Comparison of ENCODE assay signal across 9 cellular contexts in genomic region chr17:31510273-31511175, GRCh38.
DNase-seq lines count a peak whose midpoint lies in the region; ATAC-seq, FAIRE-seq and TF ChIP-seq lines count a peak whose summit lies in the region.
"Had no signal": no experiment of that assay in that cellular context is flagged by ENCODE, and none has a peak within 500 bp of the region (broad histone marks: within the 10 kb centered on the region; RNA-seq: fewer than 3 reads in every experiment).

No MANE protein-coding gene starts in this region.

- no peak for TF ChIP-seq POLR2A in heart left ventricle (IDR thresholded peaks at IDR 0.05)

- ATAC-seq in heart left ventricle (peak; percentile 88 to 94 (median 91)), GM18520 (IDR thresholded peaks at IDR 0.05; ENCODE audit: unreplicated experiment) (no peak), GM21515 (IDR thresholded peaks at IDR 0.05; ENCODE audit: unreplicated experiment) (no peak)

- H3K27me3 ChIP-seq in heart left ventricle: no peaks in the 10 kb centered on the region
- H3K27me3 ChIP-seq: tibial artery had no signal

- FAIRE-seq in GM19239 (lab: Jason Lieb, UNC): peak; percentile 56

- H3K9me3 ChIP-seq in heart left ventricle: no peaks in the 10 kb centered on the region
- H3K9me3 ChIP-seq: tibial artery had no signal

- intact Hi-C loops in heart left ventricle (cut with DNase I): loop anchor here in 1 of 10 donors (10.0 kb wide), 1 partner anchor 46 kb away; no protein-coding TSS in a partner anchor

- TF ChIP-seq CTCF in heart left ventricle (IDR thresholded peaks at IDR 0.05): no peak

- 50 to 58% (median 56%) methylated on average over 8 to 14 of the region's 14 CpGs for WGBS in heart left ventricle, 4 donors

- H3K36me3 ChIP-seq in heart left ventricle: no peaks in the 10 kb centered on the region
- H3K36me3 ChIP-seq: tibial artery had no signal

- peaks cover 0 to 49% (median 16%) of the 10 kb centered on the region in 12 donors for H3K4me1 ChIP-seq in heart left ventricle

- H3K27ac ChIP-seq in heart left ventricle (peak overlapping the region; percentile 13 to 92 (median 78)), skin epidermis (peak overlapping the region in 13 of 21 experiments; percentile 8 to 92 (median 73))
- H3K27ac ChIP-seq: tibial artery had no signal

- DNase-seq in GM19239 (ENCODE audit: insufficient read length, low spot score) (no peak), heart left ventricle (peak in 4 of 5 donors; percentile 68 to 86 (median 74)), GF-D8 (lab: John Stamatoyannopoulos, UW) (no peak)
- DNase-seq in activated T-cell treated with anti-CD3 and anti-CD28 coated beads, Interleukin-2, amount 50 U/mL, for 48 hours: peak; percentile 56 to 62
- DNase-seq in stimulated activated CD4-positive, alpha-beta T cell treated with anti-CD3 and anti-CD28 coated beads, Interleukin-2, amount 100 ng/mL, for 48 hours: no peak

- peak overlapping the region in 1 of 12 donors; percentile 13 for H3K4me3 ChIP-seq in heart left ventricle
- H3K4me3 ChIP-seq in skin epidermis: no peak overlapping the region
- H3K4me3 ChIP-seq: tibial artery had no signal

Comparison
In these comparisons a context has a peak if more than half of its experiments do, and no peak if none do; other contexts are left out.
1. DNase-seq: peak in activated T-cell treated with anti-CD3 and anti-CD28 coated beads, Interleukin-2, amount 50 U/mL, for 48 hours (2 of 2) and heart left ventricle (4 of 5); none in GM19239 (single experiment), GF-D8 (single experiment) and stimulated activated CD4-positive, alpha-beta T cell treated with anti-CD3 and anti-CD28 coated beads, Interleukin-2, amount 100 ng/mL, for 48 hours (0 of 2).
2. ATAC-seq: peak in heart left ventricle (4 of 4); none in GM18520 (single experiment) and GM21515 (single experiment).